2 cellular contexts compared by ENCODE assay signal in genomic region chr12:57018906-57019305, GRCh38.
TF ChIP-seq lines count a peak whose summit lies in the region.

No MANE protein-coding gene starts in this region.

TF ChIP-seq in IMR-90, 13 proteins besides CTCF, POLR2A, EP300 and RAD21:
- TF ChIP-seq CHD1 (IDR thresholded peaks at IDR 0.05; ENCODE audit: low read depth, low read length) (no peak), MAFK (IDR thresholded peaks at IDR 0.05; ENCODE audit: low read depth, low read length) (no peak), CEBPB (IDR thresholded peaks at IDR 0.05; ENCODE audit: low read depth, low read length) (no peak)

TF ChIP-seq in WTC11, 78 proteins besides CTCF, POLR2A, EP300 and RAD21:
- TF ChIP-seq NR2C2 (CRISPR knock-in tag; IDR thresholded peaks at IDR 0.05) (no peak), FOXK1 (CRISPR knock-in tag; IDR thresholded peaks at IDR 0.05) (no peak), TEAD1 (CRISPR knock-in tag; IDR thresholded peaks at IDR 0.05) (no peak), NR1H2 (CRISPR knock-in tag; IDR thresholded peaks at IDR 0.05) (no peak), ATF2 (CRISPR knock-in tag; IDR thresholded peaks at IDR 0.05; ENCODE audit: borderline replicate concordance, low read depth) (no peak), KAT7 (CRISPR knock-in tag; IDR thresholded peaks at IDR 0.05; ENCODE audit: borderline replicate concordance) (no peak), JUN (CRISPR knock-in tag; IDR thresholded peaks at IDR 0.05) (no peak), MYBL2 (CRISPR knock-in tag; IDR thresholded peaks at IDR 0.05) (no peak)
